Comparison of ENCODE assay signal across 7 cellular contexts in genomic region chr3:14946749-14947104, GRCh38. TPM values are rescaled to one million over a fixed set of nuclear protein-coding genes. Genes with fewer than 3 reads are reported as not detected.
DNase-seq lines count a peak whose midpoint lies in the region; ATAC-seq and TF ChIP-seq lines count a peak whose summit lies in the region.

No MANE protein-coding gene starts in this region.

- POLR2A ChIA-PET in activated CD4-positive, alpha-beta memory T cell treated with anti-CD3 and anti-CD28 coated beads, Interleukin-2, amount 10 ng/mL, durations not matched to agents 7 days and 5 days (lab: Charles Lee): interaction anchor here (0.8 to 2.8 kb wide), 19 partner anchors 8 to 1318 kb away, joined by 3 to 33 read pairs (median 4); partner anchors contain the start of genes CAPN7, CCDC174, CHCHD4 and DPH3

- H3K4me3 ChIP-seq in iPS-11a (ENCODE audit: low read depth, low read length): peak overlapping the region; percentile 91

- peaks cover 35% of the 10 kb centered on the region for H3K4me1 Mint-ChIP-seq in HFFc6 (ENCODE audit: low read depth)
- H3K4me1 Mint-ChIP-seq in activated CD4-positive, alpha-beta memory T cell treated with anti-CD3 and anti-CD28 coated beads, Interleukin-2, amount 10 ng/mL, durations not matched to agents 7 days and 5 days: peaks cover 36% of the 10 kb centered on the region
- H3K4me1 Mint-ChIP-seq in stimulated activated memory B cell treated with anti-CD40 and anti-IgM and Interleukin-4, amounts not matched to agents 10 μg/mL and 1 μg/mL and 100 μg/mL, for 72 hours: peaks cover 40% of the 10 kb centered on the region

- CTCF ChIA-PET in activated CD4-positive, alpha-beta memory T cell treated with anti-CD3 and anti-CD28 coated beads, Interleukin-2, amount 10 ng/mL, durations not matched to agents 7 days and 5 days (lab: Charles Lee): interaction anchor here (0.8 to 1.8 kb wide), 5 partner anchors 10 to 295 kb away, joined by 3 to 6 read pairs (median 4); partner anchors contain the start of gene CCDC174

- intact Hi-C loops in posterior vena cava (cut with DNase I): no loop called here

- H3K36me3 Mint-ChIP-seq in HFFc6 (ENCODE audit: low read depth): peaks cover 15% of the 10 kb centered on the region; the same call in 1 of the 2 replicates
- H3K36me3 Mint-ChIP-seq in activated CD4-positive, alpha-beta memory T cell treated with anti-CD3 and anti-CD28 coated beads, Interleukin-2, amount 10 ng/mL, durations not matched to agents 7 days and 5 days (ENCODE audit: low read depth): peaks cover 53% of the 10 kb centered on the region
- H3K36me3 Mint-ChIP-seq in stimulated activated memory B cell treated with anti-CD40 and anti-IgM and Interleukin-4, amounts not matched to agents 10 μg/mL and 1 μg/mL and 100 μg/mL, for 72 hours: peaks cover 6% of the 10 kb centered on the region

- ATAC-seq in stimulated activated memory B cell treated with anti-CD40 and anti-IgM and Interleukin-4, amounts not matched to agents 10 μg/mL and 1 μg/mL and 100 μg/mL, for 72 hours: no peak

- peaks cover 2% of the 10 kb centered on the region for H3K27me3 Mint-ChIP-seq in HFFc6 (ENCODE audit: insufficient read depth)
- no peaks in the 10 kb centered on the region for H3K27me3 Mint-ChIP-seq in activated CD4-positive, alpha-beta memory T cell treated with anti-CD3 and anti-CD28 coated beads, Interleukin-2, amount 10 ng/mL, durations not matched to agents 7 days and 5 days
- no peaks in the 10 kb centered on the region for H3K27me3 Mint-ChIP-seq in stimulated activated memory B cell treated with anti-CD40 and anti-IgM and Interleukin-4, amounts not matched to agents 10 μg/mL and 1 μg/mL and 100 μg/mL, for 72 hours

- TF ChIP-seq CTCF in HFFc6 (IDR thresholded peaks at IDR 0.05): no peak

- peak overlapping the region; percentile 99 for H3K4me3 Mint-ChIP-seq in HFFc6
- H3K4me3 Mint-ChIP-seq in activated CD4-positive, alpha-beta memory T cell treated with anti-CD3 and anti-CD28 coated beads, Interleukin-2, amount 10 ng/mL, durations not matched to agents 7 days and 5 days: peak overlapping the region; percentile 96
- peak overlapping the region; percentile 100 for H3K4me3 Mint-ChIP-seq in stimulated activated memory B cell treated with anti-CD40 and anti-IgM and Interleukin-4, amounts not matched to agents 10 μg/mL and 1 μg/mL and 100 μg/mL, for 72 hours

- peak overlapping the region; percentile 92 for H3K27ac Mint-ChIP-seq in HFFc6
- peak overlapping the region; percentile 93 for H3K27ac Mint-ChIP-seq in activated CD4-positive, alpha-beta memory T cell treated with anti-CD3 and anti-CD28 coated beads, Interleukin-2, amount 10 ng/mL, durations not matched to agents 7 days and 5 days
- peak overlapping the region; percentile 99 for H3K27ac Mint-ChIP-seq in stimulated activated memory B cell treated with anti-CD40 and anti-IgM and Interleukin-4, amounts not matched to agents 10 μg/mL and 1 μg/mL and 100 μg/mL, for 72 hours

- DNase-seq in HFFc6: no peak
- no peak for DNase-seq in activated CD4-positive, alpha-beta memory T cell treated with anti-CD3 and anti-CD28 coated beads, Interleukin-2, amount 10 ng/mL, durations not matched to agents 7 days and 5 days
- no peak for DNase-seq in NCI-H526 treated with DMSO at 0.1 percent for 48 hours (lab: John Stamatoyannopoulos, UW)
- DNase-seq in NCI-H345 treated with DMSO at 0.1 percent for 48 hours (lab: John Stamatoyannopoulos, UW; ENCODE audit: unreplicated experiment): no peak
- DNase-seq in posterior vena cava (ENCODE audit: low spot score): no peak

- H3K9me3 Mint-ChIP-seq in HFFc6: no peaks in the 10 kb centered on the region
- H3K9me3 Mint-ChIP-seq in activated CD4-positive, alpha-beta memory T cell treated with anti-CD3 and anti-CD28 coated beads, Interleukin-2, amount 10 ng/mL, durations not matched to agents 7 days and 5 days: no peaks in the 10 kb centered on the region
- no peaks in the 10 kb centered on the region for H3K9me3 Mint-ChIP-seq in stimulated activated memory B cell treated with anti-CD40 and anti-IgM and Interleukin-4, amounts not matched to agents 10 μg/mL and 1 μg/mL and 100 μg/mL, for 72 hours

RNA-seq across cellular contexts. Expression of gene NR2C2, which starts 0.7 kb away (rescaled TPM):
- 10 to 100 TPM; 23.7 to 35.2 (median 28.6) TPM for total RNA-seq in HFFc6 (2021; fragmentation: NEBNext Ultra II Directional; extraction: Animal tissue kit (Norgen Biotek cat#: 25700))
- total RNA-seq in activated CD4-positive, alpha-beta memory T cell treated with anti-CD3 and anti-CD28 coated beads, Interleukin-2, amount 10 ng/mL, durations not matched to agents 7 days and 5 days: 10 to 100 TPM; 63.9 to 65.8 TPM
- 10 to 100 TPM; 37.8 to 43.5 TPM for total RNA-seq in posterior vena cava
